In the genomic region with DNA sequence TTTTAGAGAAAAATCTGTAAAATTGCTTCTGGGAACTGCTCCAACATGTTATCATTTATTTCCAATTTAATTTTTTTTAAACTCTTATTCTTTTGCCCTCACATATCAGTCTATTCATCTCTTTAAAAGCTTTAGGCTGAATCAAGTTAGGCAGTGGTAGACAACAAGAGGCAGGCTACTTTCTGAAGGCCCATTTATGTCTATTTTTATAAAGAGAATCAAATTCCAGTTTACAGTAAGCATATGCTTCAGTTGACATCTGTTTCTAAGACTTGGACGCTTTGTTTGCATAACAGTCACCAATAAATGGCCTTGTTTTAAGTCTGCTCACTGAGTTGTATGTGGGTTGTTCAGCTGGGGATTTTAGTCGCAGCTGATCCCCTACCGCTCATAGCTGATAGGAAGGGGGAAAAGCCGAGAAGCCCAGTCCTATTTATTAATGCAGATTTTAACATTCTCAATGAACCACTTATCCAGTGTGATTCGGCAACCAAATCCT, we compare ENCODE assay signal across 15 cellular contexts.
DNase-seq lines count a peak whose midpoint lies in the region; ATAC-seq and TF ChIP-seq lines count a peak whose summit lies in the region.
"Had no signal": no experiment of that assay in that cellular context is flagged by ENCODE, and none has a peak within 500 bp of the region (broad histone marks: within the 10 kb centered on the region; RNA-seq: fewer than 3 reads in every experiment).

No MANE protein-coding gene starts in this region.

- H3K9me3 ChIP-seq in HEK293 (ENCODE audit: control insufficient read depth, insufficient read depth, low read depth, low read length), result no peaks in the 10 kb centered on the region
- H3K9me3 ChIP-seq in SJCRH30 (replicated peaks), result no peaks in the 10 kb centered on the region
- H3K9me3 ChIP-seq in neural cell (ENCODE audit: low read length), result no peaks in the 10 kb centered on the region
- H3K9me3 ChIP-seq in PC-9 (ENCODE audit: insufficient read depth, low read depth), result no peaks in the 10 kb centered on the region
- H3K9me3 ChIP-seq: sigmoid colon had no signal

- H3K4me1 Mint-ChIP-seq in T-cell, result no peaks in the 10 kb centered on the region
- H3K4me1 Mint-ChIP-seq: activated naive CD4-positive, alpha-beta T cell treated with anti-CD3 and anti-CD28 coated beads, Interleukin-2, amount 10 ng/mL, durations not matched to agents 7 days and 5 days had no signal

- H3F3A ChIP-seq in neural cell (ENCODE audit: insufficient read depth, low read length, poor library complexity, severe bottlenecking) (no peaks in the 10 kb centered on the region), PC-9 (ENCODE audit: insufficient read depth, low read depth) (no peaks in the 10 kb centered on the region)

- no peak overlapping the region for H3K4me3 Mint-ChIP-seq in T-cell
- H3K4me3 Mint-ChIP-seq: activated naive CD4-positive, alpha-beta T cell treated with anti-CD3 and anti-CD28 coated beads, Interleukin-2, amount 10 ng/mL, durations not matched to agents 7 days and 5 days; stimulated activated naive CD8-positive, alpha-beta T cell treated with anti-CD3 and anti-CD28 coated beads, Interleukin-15, Interleukin-2, amounts not matched to agents 100 ng/mL and 50 ng/mL, for 24 hours had no signal

- no TSS peak for BruUV-seq in PC-9 (replicated peaks; lab: Mats Ljungman, UMichigan)

- ATAC-seq in T-cell (replicated peaks in 1 of 4), result no peak
- ATAC-seq: left cardiac atrium had no signal

- H3K4me1 ChIP-seq in HEK293 (ENCODE audit: control insufficient read depth, insufficient read depth, low read length), result peaks cover 6% of the 10 kb centered on the region; the same call in 1 of the 2 replicates
- H3K4me1 ChIP-seq in SJCRH30, result peaks cover 5% of the 10 kb centered on the region
- H3K4me1 ChIP-seq in PC-9 (replicated peaks; ENCODE audit: insufficient read depth), result no peaks in the 10 kb centered on the region

- H4K20me1 ChIP-seq in neural cell (ENCODE audit: insufficient read depth), result no peaks in the 10 kb centered on the region
- H4K20me1 ChIP-seq in PC-9 (ENCODE audit: insufficient read depth), result no peaks in the 10 kb centered on the region

- H3K79me2 ChIP-seq in neural cell (replicated peaks; ENCODE audit: insufficient read depth, low read length) (no peaks in the 10 kb centered on the region), PC-9 (ENCODE audit: low read depth) (no peaks in the 10 kb centered on the region)

- H3K27ac Mint-ChIP-seq in T-cell, result no peak overlapping the region
- H3K27ac Mint-ChIP-seq: activated naive CD4-positive, alpha-beta T cell treated with anti-CD3 and anti-CD28 coated beads, Interleukin-2, amount 10 ng/mL, durations not matched to agents 7 days and 5 days; stimulated activated naive CD8-positive, alpha-beta T cell treated with anti-CD3 and anti-CD28 coated beads, Interleukin-15, Interleukin-2, amounts not matched to agents 100 ng/mL and 50 ng/mL, for 24 hours had no signal

- no peaks in the 10 kb centered on the region for H3K27me3 Mint-ChIP-seq in T-cell
- H3K27me3 Mint-ChIP-seq: activated naive CD4-positive, alpha-beta T cell treated with anti-CD3 and anti-CD28 coated beads, Interleukin-2, amount 10 ng/mL, durations not matched to agents 7 days and 5 days; stimulated activated naive CD8-positive, alpha-beta T cell treated with anti-CD3 and anti-CD28 coated beads, Interleukin-15, Interleukin-2, amounts not matched to agents 100 ng/mL and 50 ng/mL, for 24 hours had no signal

- intact Hi-C loops in PC-9 (cut with micrococcal nuclease; ENCODE audit: unreplicated experiment), result no loop called here

- no peak for TF ChIP-seq EP300 in neural cell (conservative IDR thresholded peaks at IDR 0.05; ENCODE audit: poor library complexity, severe bottlenecking)

- H3K27ac ChIP-seq in HEK293 (ENCODE audit: extremely low read depth, low read depth, low read length) (no peak overlapping the region), SJCRH30 (peak overlapping the region; percentile 2; the same call in 1 of the 2 replicates), neural cell (ENCODE audit: low read length) (peak overlapping the region; percentile 11), PC-9 (no peak overlapping the region)
- H3K27ac ChIP-seq: sigmoid colon, VCaP had no signal

- no peak for TF ChIP-seq RAD21 in neural cell (conservative IDR thresholded peaks at IDR 0.05)

- POLR2A ChIA-PET in HEK293 (lab: Yijun Ruan, JAX) (interaction anchor here (0.6 kb wide), 1 partner anchor 257 kb away, joined by 3 read pairs; no protein-coding TSS in a partner anchor), T-cell (lab: Charles Lee) (interaction anchor here in 1 of 2 donors (0.7 kb wide), 1 partner anchor 9 kb away, joined by 4 read pairs; no protein-coding TSS in a partner anchor), PC-9 (lab: Charles Lee; ENCODE audit: unreplicated experiment) (interaction anchor here (0.5 kb wide), 1 partner anchor 24 kb away, joined by 3 read pairs; no protein-coding TSS in a partner anchor)

- H3K36me3 ChIP-seq in HEK293 (ENCODE audit: control insufficient read depth in 2 of 2, insufficient read depth in 1 of 2, low read length in 2 of 2) (no peaks in the 10 kb centered on the region), SJCRH30 (no peaks in the 10 kb centered on the region), neural cell (ENCODE audit: insufficient read depth, low read length) (no peaks in the 10 kb centered on the region), PC-9 (ENCODE audit: low read depth) (no peaks in the 10 kb centered on the region)
- H3K36me3 ChIP-seq: sigmoid colon had no signal

- H3K9me2 ChIP-seq in neural cell (ENCODE audit: insufficient read depth, low read length), result no peaks in the 10 kb centered on the region
- no peaks in the 10 kb centered on the region for H3K9me2 ChIP-seq in PC-9 (ENCODE audit: insufficient read depth)

- H3K9ac ChIP-seq in neural cell (ENCODE audit: low read length), result no peak overlapping the region

- no peaks in the 10 kb centered on the region for H3K9me3 Mint-ChIP-seq in T-cell
- H3K9me3 Mint-ChIP-seq: activated naive CD4-positive, alpha-beta T cell treated with anti-CD3 and anti-CD28 coated beads, Interleukin-2, amount 10 ng/mL, durations not matched to agents 7 days and 5 days; stimulated activated naive CD8-positive, alpha-beta T cell treated with anti-CD3 and anti-CD28 coated beads, Interleukin-15, Interleukin-2, amounts not matched to agents 100 ng/mL and 50 ng/mL, for 24 hours had no signal

- TF ChIP-seq CTCF in HEK293 (tag by site-specific recombination; IDR thresholded peaks at IDR 0.05) (no peak), neural cell (IDR thresholded peaks at IDR 0.05; ENCODE audit: poor library complexity, severe bottlenecking) (no peak), PC-9 (conservative IDR thresholded peaks at IDR 0.05) (no peak)

- H2AFZ ChIP-seq in neural cell (ENCODE audit: low read depth, low read length) (no peak overlapping the region), PC-9 (no peak overlapping the region)

- H3K27me3 ChIP-seq in SJCRH30, result no peaks in the 10 kb centered on the region
- no peaks in the 10 kb centered on the region for H3K27me3 ChIP-seq in neural cell (ENCODE audit: insufficient read depth, low read depth, low read length)
- no peaks in the 10 kb centered on the region for H3K27me3 ChIP-seq in PC-9 (ENCODE audit: insufficient read depth, low read depth)
- H3K27me3 ChIP-seq: sigmoid colon had no signal

- CTCF ChIA-PET in HEK293 (lab: Yijun Ruan, JAX), result no interaction called here
- CTCF ChIA-PET in T-cell (lab: Charles Lee), result interaction anchor here in 1 of 2 donors (0.6 kb wide), 1 partner anchor 9 kb away, joined by 3 read pairs; no protein-coding TSS in a partner anchor
- CTCF ChIA-PET in PC-9 (lab: Charles Lee), result interaction anchor here (0.6 kb wide), 1 partner anchor 102 kb away, joined by 4 read pairs; no protein-coding TSS in a partner anchor

- H3K36me3 Mint-ChIP-seq in T-cell, result peaks cover 8% of the 10 kb centered on the region
- H3K36me3 Mint-ChIP-seq: activated naive CD4-positive, alpha-beta T cell treated with anti-CD3 and anti-CD28 coated beads, Interleukin-2, amount 10 ng/mL, durations not matched to agents 7 days and 5 days had no signal

- H3K4me3 ChIP-seq in HEK293 (ENCODE audit: low read depth, low read length) (no peak overlapping the region), SJCRH30 (peak overlapping the region; percentile 12), neural cell (ENCODE audit: low read length) (no peak overlapping the region), PC-9 (no peak overlapping the region)
- H3K4me3 ChIP-seq: sigmoid colon had no signal

- peak; percentile 83 for DNase-seq in NCI-H1694 treated with DMSO at 0.1 percent for 48 hours (lab: John Stamatoyannopoulos, UW)
- DNase-seq in SJCRH30, result peak; percentile 61 to 85
- no peak for DNase-seq in SIG-M5 (lab: John Stamatoyannopoulos, UW)
- no peak for DNase-seq in T-cell
- DNase-seq in PC-9, result no peak
- DNase-seq in germinal center (ENCODE audit: low spot score), result no peak
- DNase-seq: activated naive CD4-positive, alpha-beta T cell treated with anti-CD3 and anti-CD28 coated beads, Interleukin-2, amount 10 ng/mL, durations not matched to agents 7 days and 5 days; C1 segment of cervical spinal cord; head of caudate nucleus; left cardiac atrium; sigmoid colon had no signal

- no peak overlapping the region for H3K4me2 ChIP-seq in neural cell (ENCODE audit: low read length)
- no peak overlapping the region for H3K4me2 ChIP-seq in PC-9

TF ChIP-seq in HEK293, 187 proteins besides CTCF, POLR2A, EP300 and RAD21:
- peak; percentile 85; the same call in 1 of the 2 replicates for TF ChIP-seq MZF1 (tag by site-specific recombination; IDR thresholded peaks at IDR 0.05; ENCODE audit: borderline replicate concordance)
- TF ChIP-seq ZNF341 (tag by site-specific recombination; IDR thresholded peaks at IDR 0.05; ENCODE audit: low read depth), result peak; percentile 20; the same call in 1 of the 2 replicates
- no peak for TF ChIP-seq KLF7 (tag by site-specific recombination; IDR thresholded peaks at IDR 0.05; ENCODE audit: borderline replicate concordance)

TF ChIP-seq in neural cell, 6 proteins besides CTCF, POLR2A, EP300 and RAD21:
- TF ChIP-seq MXI1 (conservative IDR thresholded peaks at IDR 0.05; ENCODE audit: poor library complexity, severe bottlenecking) (no peak), TAF1 (IDR thresholded peaks at IDR 0.05; ENCODE audit: low read depth) (no peak), SMC3 (conservative IDR thresholded peaks at IDR 0.05; ENCODE audit: poor library complexity) (no peak), POLR2AphosphoS5 (IDR thresholded peaks at IDR 0.05) (peak; percentile 41)

Comparison
In these comparisons a context has a peak if more than half of its experiments do, and no peak if none do; other contexts are left out.
1. H3K27ac ChIP-seq: peak in SJCRH30 (single experiment) and neural cell (single experiment); none in HEK293 (single experiment) and PC-9 (single experiment).
2. DNase-seq: peak in NCI-H1694 treated with DMSO at 0.1 percent for 48 hours (single experiment) and SJCRH30 (2 of 2); none in SIG-M5 (single experiment), T-cell (0 of 34), PC-9 (0 of 2) and germinal center (single experiment).